In genomic region chr1:36187800-36188593, GRCh38 we compare ENCODE assay signal across 1 cellular context.
TF ChIP-seq lines count a peak whose summit lies in the region.

No MANE protein-coding gene starts in this region.

TF ChIP-seq in HepG2, 621 proteins besides CTCF, POLR2A, EP300 and RAD21 (continued from another document and continues in another):
- TF ChIP-seq GMEB1 (CRISPR knock-in tag; IDR thresholded peaks at IDR 0.05; ENCODE audit: borderline replicate concordance): peak; percentile 55; the same call in 1 of the 2 replicates
- TF ChIP-seq NR1H2 (CRISPR knock-in tag; IDR thresholded peaks at IDR 0.05; ENCODE audit: borderline replicate concordance, low read depth): no peak
- no peak; the same call in 1 of the 2 replicates for TF ChIP-seq CBFB (CRISPR knock-in tag; IDR thresholded peaks at IDR 0.05)
- TF ChIP-seq NR2F1 (CRISPR knock-in tag; IDR thresholded peaks at IDR 0.05): no peak
- no peak for TF ChIP-seq GLMP (CRISPR knock-in tag; IDR thresholded peaks at IDR 0.05; ENCODE audit: borderline replicate concordance)
- TF ChIP-seq MLX (CRISPR knock-in tag; IDR thresholded peaks at IDR 0.05): peak; percentile 34; the same call in 1 of the 2 replicates
- peak; percentile 70; the same call in 1 of the 2 replicates for TF ChIP-seq ZNF713 (CRISPR knock-in tag; IDR thresholded peaks at IDR 0.05)
- no peak for TF ChIP-seq HDAC6 (IDR thresholded peaks at IDR 0.05; ENCODE audit: low read depth, low read length)
- no peak for TF ChIP-seq FUBP1 (CRISPR knock-in tag; IDR thresholded peaks at IDR 0.05; ENCODE audit: borderline replicate concordance)
- TF ChIP-seq ZNF883 (CRISPR knock-in tag; IDR thresholded peaks at IDR 0.05; ENCODE audit: not compliant biosample characterization): no peak
- no peak for TF ChIP-seq HIC2 (CRISPR knock-in tag; IDR thresholded peaks at IDR 0.05; ENCODE audit: low read depth)
- no peak; the same call in 1 of the 2 replicates for TF ChIP-seq ZNF547 (CRISPR knock-in tag; IDR thresholded peaks at IDR 0.05)
- no peak for TF ChIP-seq ATAD3A (CRISPR knock-in tag; IDR thresholded peaks at IDR 0.05)
- no peak for TF ChIP-seq TEAD2 (CRISPR knock-in tag; IDR thresholded peaks at IDR 0.05)
- TF ChIP-seq KDM3A (CRISPR knock-in tag; IDR thresholded peaks at IDR 0.05; ENCODE audit: low read depth): 0 out of 2 replicates have a peak, but pooled peaks have one; percentile 61
- no peak for TF ChIP-seq ZNF546 (CRISPR knock-in tag; conservative IDR thresholded peaks at IDR 0.05)
- peak; percentile 91 for TF ChIP-seq ZNF121 (CRISPR knock-in tag; IDR thresholded peaks at IDR 0.05)
- TF ChIP-seq ZNF207 (IDR thresholded peaks at IDR 0.05; ENCODE audit: borderline replicate concordance): no peak
- no peak for TF ChIP-seq ZNF256 (CRISPR knock-in tag; conservative IDR thresholded peaks at IDR 0.05)
- TF ChIP-seq CSRNP2 (CRISPR knock-in tag; conservative IDR thresholded peaks at IDR 0.05; ENCODE audit: low read depth): no peak
- TF ChIP-seq FOXK1 (CRISPR knock-in tag; IDR thresholded peaks at IDR 0.05; ENCODE audit: borderline replicate concordance, low read depth): no peak; the same call in 1 of the 2 replicates
- 0 out of 2 replicates have a peak, but pooled peaks have one; percentile 69 for TF ChIP-seq ZFP90 (CRISPR knock-in tag; IDR thresholded peaks at IDR 0.05; ENCODE audit: borderline replicate concordance)
- TF ChIP-seq DMTF1 (CRISPR knock-in tag; IDR thresholded peaks at IDR 0.05): no peak
- no peak for TF ChIP-seq RFXANK (CRISPR knock-in tag; IDR thresholded peaks at IDR 0.05)
- no peak for TF ChIP-seq MXD3 (CRISPR knock-in tag; IDR thresholded peaks at IDR 0.05)
- no peak for TF ChIP-seq ZNF446 (CRISPR knock-in tag; IDR thresholded peaks at IDR 0.05)
- no peak for TF ChIP-seq EZH2 (conservative IDR thresholded peaks at IDR 0.05; ENCODE audit: low read depth, low read length)
- no peak for TF ChIP-seq ZNF33A (CRISPR knock-in tag; IDR thresholded peaks at IDR 0.05; ENCODE audit: borderline replicate concordance)
- TF ChIP-seq RXRB (CRISPR knock-in tag; IDR thresholded peaks at IDR 0.05; ENCODE audit: borderline replicate concordance): peak; percentile 59
- no peak for TF ChIP-seq PAXIP1 (CRISPR knock-in tag; conservative IDR thresholded peaks at IDR 0.05)
- TF ChIP-seq ZNF12 (CRISPR knock-in tag; IDR thresholded peaks at IDR 0.05): no peak
- no peak for TF ChIP-seq MAF1 (CRISPR knock-in tag; IDR thresholded peaks at IDR 0.05; ENCODE audit: borderline replicate concordance)
- TF ChIP-seq NRL (CRISPR knock-in tag; IDR thresholded peaks at IDR 0.05; ENCODE audit: borderline replicate concordance): no peak
- TF ChIP-seq CHCHD3 (CRISPR knock-in tag; IDR thresholded peaks at IDR 0.05): no peak
- no peak for TF ChIP-seq ZNF414 (CRISPR knock-in tag; IDR thresholded peaks at IDR 0.05)
- no peak for TF ChIP-seq IKZF5 (CRISPR knock-in tag; IDR thresholded peaks at IDR 0.05)
- TF ChIP-seq ZNF567 (CRISPR knock-in tag; IDR thresholded peaks at IDR 0.05; ENCODE audit: borderline replicate concordance): peak; percentile 5; the same call in 1 of the 2 replicates
- TF ChIP-seq ZNF678 (CRISPR knock-in tag; IDR thresholded peaks at IDR 0.05): no peak
- TF ChIP-seq ZNF580 (CRISPR knock-in tag; IDR thresholded peaks at IDR 0.05; ENCODE audit: borderline replicate concordance, low read depth): 0 out of 2 replicates have a peak, but pooled peaks have one; percentile 29
